In the genomic region with DNA sequence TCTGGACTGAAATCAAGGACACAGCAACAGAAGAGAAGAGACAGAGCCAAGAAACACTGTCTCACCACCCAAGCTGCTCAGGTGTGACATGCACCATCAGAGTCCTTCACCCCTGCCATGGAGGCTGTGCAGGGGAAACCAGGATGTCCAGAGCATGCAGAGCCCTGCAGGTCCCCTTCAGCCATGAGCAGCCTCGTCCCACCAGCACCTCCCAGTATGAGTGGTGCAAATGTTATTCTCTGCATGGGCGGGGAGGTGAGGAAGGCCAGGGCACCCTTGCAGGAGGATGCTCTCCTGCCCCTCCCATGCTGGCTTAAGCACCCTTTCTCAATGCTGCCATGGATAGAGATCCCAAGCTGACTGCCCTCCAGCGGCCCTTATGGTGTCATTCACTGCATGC, we compare ENCODE assay signal across 18 cellular contexts.
"Had no signal": no experiment of that assay in that cellular context is flagged by ENCODE, and none has a peak within 500 bp of the region (broad histone marks: within the 10 kb centered on the region; RNA-seq: fewer than 3 reads in every experiment).

No MANE protein-coding gene starts in this region.

- H3K4me2 ChIP-seq: hepatocyte had no signal

- DNase-seq: dermis blood vessel endothelial cell; foreskin melanocyte; head of caudate nucleus; left colon; left ventricle myocardium superior; mesendoderm; naive B cell; sigmoid colon; stimulated activated CD4-positive, alpha-beta T cell treated with anti-CD3 and anti-CD28 coated beads, Interleukin-12 subunit alpha, Interleukin-12 subunit beta, amount 100 ng/mL, for 4 hours; stimulated activated naive CD4-positive, alpha-beta T cell; stomach; substantia nigra; transverse colon had no signal

- H3K4me1 ChIP-seq: transverse colon had no signal

- H3K4me3 ChIP-seq: hepatocyte, sigmoid colon, skin epidermis, stomach, thoracic aorta, transverse colon had no signal

- H3K79me2 ChIP-seq: hepatocyte had no signal

- H3K9me3 ChIP-seq: neutrophil, sigmoid colon, thoracic aorta, transverse colon had no signal

- H2AFZ ChIP-seq: hepatocyte had no signal

- H3K36me3 Mint-ChIP-seq: naive B cell had no signal

- H3K9me3 Mint-ChIP-seq: naive B cell had no signal

- H3K27me3 ChIP-seq: hepatocyte, neutrophil, sigmoid colon, stomach, transverse colon had no signal

- H3K27ac ChIP-seq: hepatocyte, neutrophil, sigmoid colon, skin epidermis, stomach, thoracic aorta, transverse colon had no signal

- H3K36me3 ChIP-seq: neutrophil, sigmoid colon, stomach, thoracic aorta, transverse colon had no signal

- ATAC-seq: left colon, left ventricle myocardium superior had no signal

- H3K4me3 Mint-ChIP-seq: naive B cell, nephron had no signal

- H3K27ac Mint-ChIP-seq: naive B cell, nephron had no signal
